1 cellular context compared by ENCODE assay signal in genomic region chr2:109615637-109616144, GRCh38.
TF ChIP-seq lines count a peak whose summit lies in the region.

No MANE protein-coding gene starts in this region.

TF ChIP-seq in HepG2, 621 proteins besides CTCF, POLR2A, EP300 and RAD21 (continued from another document and continues in another):
- no peak; the same call in 1 of the 2 replicates for TF ChIP-seq ZNF318 (CRISPR knock-in tag; IDR thresholded peaks at IDR 0.05)
- TF ChIP-seq ZBTB3 (CRISPR knock-in tag; IDR thresholded peaks at IDR 0.05; ENCODE audit: borderline replicate concordance, low read depth) = 0 out of 2 replicates have a peak, but pooled peaks have one; percentile 82
- TF ChIP-seq PHF20 (CRISPR knock-in tag; IDR thresholded peaks at IDR 0.05) = no peak
- peak; percentile 34; the same call in 1 of the 2 replicates for TF ChIP-seq NR2F6 (IDR thresholded peaks at IDR 0.05)
- TF ChIP-seq NR2F6 (CRISPR knock-in tag; IDR thresholded peaks at IDR 0.05) = no peak
- TF ChIP-seq TOE1 (CRISPR knock-in tag; IDR thresholded peaks at IDR 0.05) = no peak
- TF ChIP-seq ZNF569 (CRISPR knock-in tag; IDR thresholded peaks at IDR 0.05; ENCODE audit: borderline replicate concordance) = no peak
- TF ChIP-seq, protein P1, sequence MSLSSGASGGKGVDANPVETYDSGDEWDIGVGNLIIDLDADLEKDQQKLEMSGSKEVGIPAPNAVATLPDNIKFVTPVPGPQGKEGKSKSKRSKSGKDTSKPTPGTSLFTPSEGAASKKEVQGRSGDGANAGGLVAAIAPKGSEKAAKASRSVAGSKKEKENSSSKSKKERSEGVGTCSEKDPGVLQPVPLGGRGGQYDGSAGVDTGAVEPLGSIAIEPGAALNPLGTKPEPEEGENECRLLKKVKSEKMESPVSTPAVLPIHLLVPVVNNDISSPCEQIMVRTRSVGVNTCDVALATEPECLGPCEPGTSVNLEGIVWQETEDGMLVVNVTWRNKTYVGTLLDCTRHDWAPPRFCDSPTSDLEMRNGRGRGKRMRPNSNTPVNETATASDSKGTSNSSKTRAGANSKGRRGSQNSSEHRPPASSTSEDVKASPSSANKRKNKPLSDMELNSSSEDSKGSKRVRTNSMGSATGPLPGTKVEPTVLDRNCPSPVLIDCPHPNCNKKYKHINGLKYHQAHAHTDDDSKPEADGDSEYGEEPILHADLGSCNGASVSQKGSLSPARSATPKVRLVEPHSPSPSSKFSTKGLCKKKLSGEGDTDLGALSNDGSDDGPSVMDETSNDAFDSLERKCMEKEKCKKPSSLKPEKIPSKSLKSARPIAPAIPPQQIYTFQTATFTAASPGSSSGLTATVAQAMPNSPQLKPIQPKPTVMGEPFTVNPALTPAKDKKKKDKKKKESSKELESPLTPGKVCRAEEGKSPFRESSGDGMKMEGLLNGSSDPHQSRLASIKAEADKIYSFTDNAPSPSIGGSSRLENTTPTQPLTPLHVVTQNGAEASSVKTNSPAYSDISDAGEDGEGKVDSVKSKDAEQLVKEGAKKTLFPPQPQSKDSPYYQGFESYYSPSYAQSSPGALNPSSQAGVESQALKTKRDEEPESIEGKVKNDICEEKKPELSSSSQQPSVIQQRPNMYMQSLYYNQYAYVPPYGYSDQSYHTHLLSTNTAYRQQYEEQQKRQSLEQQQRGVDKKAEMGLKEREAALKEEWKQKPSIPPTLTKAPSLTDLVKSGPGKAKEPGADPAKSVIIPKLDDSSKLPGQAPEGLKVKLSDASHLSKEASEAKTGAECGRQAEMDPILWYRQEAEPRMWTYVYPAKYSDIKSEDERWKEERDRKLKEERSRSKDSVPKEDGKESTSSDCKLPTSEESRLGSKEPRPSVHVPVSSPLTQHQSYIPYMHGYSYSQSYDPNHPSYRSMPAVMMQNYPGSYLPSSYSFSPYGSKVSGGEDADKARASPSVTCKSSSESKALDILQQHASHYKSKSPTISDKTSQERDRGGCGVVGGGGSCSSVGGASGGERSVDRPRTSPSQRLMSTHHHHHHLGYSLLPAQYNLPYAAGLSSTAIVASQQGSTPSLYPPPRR (CRISPR knock-in tag; IDR thresholded peaks at IDR 0.05; ENCODE audit: borderline replicate concordance) = peak; percentile 50; the same call in 1 of the 2 replicates
- TF ChIP-seq SMAD1 (CRISPR knock-in tag; IDR thresholded peaks at IDR 0.05; ENCODE audit: borderline replicate concordance, low read depth) = no peak
- TF ChIP-seq ARID3A (IDR thresholded peaks at IDR 0.05; ENCODE audit: low read depth, low read length) = no peak
- TF ChIP-seq ZNF792 (CRISPR knock-in tag; IDR thresholded peaks at IDR 0.05) = no peak
- 0 out of 2 replicates have a peak, but pooled peaks have one; percentile 36 for TF ChIP-seq KAT8 (CRISPR knock-in tag; IDR thresholded peaks at IDR 0.05)
- TF ChIP-seq SRY (CRISPR knock-in tag; IDR thresholded peaks at IDR 0.05) = peak; percentile 12; the same call in 1 of the 2 replicates
- TF ChIP-seq ZBTB44 (CRISPR knock-in tag; IDR thresholded peaks at IDR 0.05) = no peak
- peak; percentile 12 for TF ChIP-seq ZNF781 (CRISPR knock-in tag; IDR thresholded peaks at IDR 0.05; ENCODE audit: borderline replicate concordance, not compliant biosample characterization)
- TF ChIP-seq, protein P2, sequence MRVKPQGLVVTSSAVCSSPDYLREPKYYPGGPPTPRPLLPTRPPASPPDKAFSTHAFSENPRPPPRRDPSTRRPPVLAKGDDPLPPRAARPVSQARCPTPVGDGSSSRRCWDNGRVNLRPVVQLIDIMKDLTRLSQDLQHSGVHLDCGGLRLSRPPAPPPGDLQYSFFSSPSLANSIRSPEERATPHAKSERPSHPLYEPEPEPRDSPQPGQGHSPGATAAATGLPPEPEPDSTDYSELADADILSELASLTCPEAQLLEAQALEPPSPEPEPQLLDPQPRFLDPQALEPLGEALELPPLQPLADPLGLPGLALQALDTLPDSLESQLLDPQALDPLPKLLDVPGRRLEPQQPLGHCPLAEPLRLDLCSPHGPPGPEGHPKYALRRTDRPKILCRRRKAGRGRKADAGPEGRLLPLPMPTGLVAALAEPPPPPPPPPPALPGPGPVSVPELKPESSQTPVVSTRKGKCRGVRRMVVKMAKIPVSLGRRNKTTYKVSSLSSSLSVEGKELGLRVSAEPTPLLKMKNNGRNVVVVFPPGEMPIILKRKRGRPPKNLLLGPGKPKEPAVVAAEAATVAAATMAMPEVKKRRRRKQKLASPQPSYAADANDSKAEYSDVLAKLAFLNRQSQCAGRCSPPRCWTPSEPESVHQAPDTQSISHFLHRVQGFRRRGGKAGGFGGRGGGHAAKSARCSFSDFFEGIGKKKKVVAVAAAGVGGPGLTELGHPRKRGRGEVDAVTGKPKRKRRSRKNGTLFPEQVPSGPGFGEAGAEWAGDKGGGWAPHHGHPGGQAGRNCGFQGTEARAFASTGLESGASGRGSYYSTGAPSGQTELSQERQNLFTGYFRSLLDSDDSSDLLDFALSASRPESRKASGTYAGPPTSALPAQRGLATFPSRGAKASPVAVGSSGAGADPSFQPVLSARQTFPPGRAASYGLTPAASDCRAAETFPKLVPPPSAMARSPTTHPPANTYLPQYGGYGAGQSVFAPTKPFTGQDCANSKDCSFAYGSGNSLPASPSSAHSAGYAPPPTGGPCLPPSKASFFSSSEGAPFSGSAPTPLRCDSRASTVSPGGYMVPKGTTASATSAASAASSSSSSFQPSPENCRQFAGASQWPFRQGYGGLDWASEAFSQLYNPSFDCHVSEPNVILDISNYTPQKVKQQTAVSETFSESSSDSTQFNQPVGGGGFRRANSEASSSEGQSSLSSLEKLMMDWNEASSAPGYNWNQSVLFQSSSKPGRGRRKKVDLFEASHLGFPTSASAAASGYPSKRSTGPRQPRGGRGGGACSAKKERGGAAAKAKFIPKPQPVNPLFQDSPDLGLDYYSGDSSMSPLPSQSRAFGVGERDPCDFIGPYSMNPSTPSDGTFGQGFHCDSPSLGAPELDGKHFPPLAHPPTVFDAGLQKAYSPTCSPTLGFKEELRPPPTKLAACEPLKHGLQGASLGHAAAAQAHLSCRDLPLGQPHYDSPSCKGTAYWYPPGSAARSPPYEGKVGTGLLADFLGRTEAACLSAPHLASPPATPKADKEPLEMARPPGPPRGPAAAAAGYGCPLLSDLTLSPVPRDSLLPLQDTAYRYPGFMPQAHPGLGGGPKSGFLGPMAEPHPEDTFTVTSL (CRISPR knock-in tag; IDR thresholded peaks at IDR 0.05; ENCODE audit: borderline replicate concordance) = 0 out of 2 replicates have a peak, but pooled peaks have one; percentile 58
- TF ChIP-seq, protein P3, sequence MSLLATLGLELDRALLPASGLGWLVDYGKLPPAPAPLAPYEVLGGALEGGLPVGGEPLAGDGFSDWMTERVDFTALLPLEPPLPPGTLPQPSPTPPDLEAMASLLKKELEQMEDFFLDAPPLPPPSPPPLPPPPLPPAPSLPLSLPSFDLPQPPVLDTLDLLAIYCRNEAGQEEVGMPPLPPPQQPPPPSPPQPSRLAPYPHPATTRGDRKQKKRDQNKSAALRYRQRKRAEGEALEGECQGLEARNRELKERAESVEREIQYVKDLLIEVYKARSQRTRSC (CRISPR knock-in tag; IDR thresholded peaks at IDR 0.05; ENCODE audit: low read depth) = 0 out of 2 replicates have a peak, but pooled peaks have one; percentile 21
- TF ChIP-seq, protein P4, sequence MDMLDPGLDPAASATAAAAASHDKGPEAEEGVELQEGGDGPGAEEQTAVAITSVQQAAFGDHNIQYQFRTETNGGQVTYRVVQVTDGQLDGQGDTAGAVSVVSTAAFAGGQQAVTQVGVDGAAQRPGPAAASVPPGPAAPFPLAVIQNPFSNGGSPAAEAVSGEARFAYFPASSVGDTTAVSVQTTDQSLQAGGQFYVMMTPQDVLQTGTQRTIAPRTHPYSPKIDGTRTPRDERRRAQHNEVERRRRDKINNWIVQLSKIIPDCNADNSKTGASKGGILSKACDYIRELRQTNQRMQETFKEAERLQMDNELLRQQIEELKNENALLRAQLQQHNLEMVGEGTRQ (IDR thresholded peaks at IDR 0.05; ENCODE audit: low read depth, low read length) = no peak
- TF ChIP-seq, protein P4 (CRISPR knock-in tag; IDR thresholded peaks at IDR 0.05; ENCODE audit: borderline replicate concordance) = no peak; the same call in 1 of the 2 replicates
